8 cellular contexts compared by ENCODE assay signal in the genomic region with DNA sequence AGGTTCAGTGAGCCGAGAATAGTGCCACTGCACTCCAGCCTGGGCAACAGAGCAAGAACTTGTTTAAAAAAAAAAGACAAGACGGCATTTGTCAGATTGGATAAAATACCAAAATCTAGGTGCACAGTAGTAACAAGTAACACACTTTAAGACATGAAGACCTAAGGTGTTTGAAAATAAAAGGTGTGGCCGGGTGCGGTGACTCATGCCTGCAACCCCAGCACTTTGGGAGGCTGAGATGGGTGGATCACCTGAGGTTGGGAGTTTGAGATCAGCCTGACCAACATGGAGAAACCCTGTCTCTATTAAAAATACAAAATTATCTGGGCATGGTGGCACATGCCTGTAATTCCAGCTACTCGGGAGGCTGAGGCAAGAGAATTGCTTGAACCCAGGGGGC. TPM values are rescaled to one million over a fixed set of nuclear protein-coding genes. Genes with fewer than 3 reads are reported as not detected.
"Had no signal": no experiment of that assay in that cellular context is flagged by ENCODE, and none has a peak within 500 bp of the region (broad histone marks: within the 10 kb centered on the region; RNA-seq: fewer than 3 reads in every experiment).

No MANE protein-coding gene starts in this region.

RNA-seq across cellular contexts. Expression of gene COX7A1, which starts 34.5 kb away (rescaled TPM):
- total RNA-seq: naive thymus-derived CD8-positive, alpha-beta T cell; natural killer cell; natural killer cell treated with Interleukin-12 subunit alpha and Interleukin-12 subunit beta and Interleukin-15 and Interleukin-18, amount 100 ng/mL, for 72 hours; neural crest cell; osteocyte; progenitor cell of endocrine pancreas; smooth muscle cell had no signal
- polyA plus RNA-seq: naive thymus-derived CD8-positive, alpha-beta T cell; neural cell; smooth muscle cell had no signal
